ENCODE assay signal across 8 cellular contexts in the genomic region with DNA sequence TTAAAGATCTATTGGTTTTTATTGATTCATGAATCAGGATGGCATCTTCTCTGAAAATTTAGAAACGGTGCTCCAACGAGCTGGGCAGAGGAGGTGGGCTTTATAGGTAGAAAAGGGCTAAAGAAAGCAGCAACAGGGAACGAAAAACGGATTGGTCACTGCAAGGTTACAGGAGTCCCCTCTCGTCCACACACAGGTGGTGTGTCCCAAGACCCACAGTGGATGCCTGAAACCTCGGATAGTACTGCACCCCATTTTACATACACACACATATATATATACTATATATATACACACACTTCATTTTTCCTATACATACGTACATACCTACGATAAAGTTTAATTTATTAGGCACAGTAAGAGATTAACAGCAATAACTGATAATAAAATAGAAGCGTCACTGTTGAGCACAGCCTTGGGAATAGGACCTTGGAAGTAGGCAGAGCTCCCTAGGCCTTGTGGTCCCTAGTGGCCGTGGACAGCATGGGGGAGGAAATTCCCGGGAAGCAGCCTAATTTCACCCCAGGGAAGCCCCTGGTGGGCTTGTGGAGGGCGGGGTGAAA. TPM values are rescaled to one million over a fixed set of nuclear protein-coding genes. Genes with fewer than 3 reads are reported as not detected.
DNase-seq lines count a peak whose midpoint lies in the region; ATAC-seq and TF ChIP-seq lines count a peak whose summit lies in the region.

No MANE protein-coding gene starts in this region.

- TF ChIP-seq CTCF in breast epithelium (IDR thresholded peaks at IDR 0.05) (no peak), uterus (IDR thresholded peaks at IDR 0.05) (peak in 2 of 4 experiments; percentile 3 to 16)

- H4K8ac ChIP-seq in mesenchymal stem cell (ENCODE audit: low read length): peak overlapping the region; percentile 84

- H2BK120ac ChIP-seq in mesenchymal stem cell (ENCODE audit: low read depth, low read length): no peak overlapping the region

- peaks cover 8% of the 10 kb centered on the region for H3K79me1 ChIP-seq in mesenchymal stem cell (replicated peaks; ENCODE audit: low read length, poor library complexity, severe bottlenecking)

- H3K4me2 ChIP-seq in mesenchymal stem cell (ENCODE audit: low read length, poor library complexity, severe bottlenecking): peak overlapping the region; percentile 20

- peak overlapping the region; percentile 92 for H3K4me3 Mint-ChIP-seq in activated naive CD4-positive, alpha-beta T cell treated with anti-CD3 and anti-CD28 coated beads, Interleukin-2, amount 50 U/mL, for 24 hours

- peaks cover 0 to 11% of the 10 kb centered on the region in 2 donors for H3K4me1 ChIP-seq in breast epithelium
- H3K4me1 ChIP-seq in mesenchymal stem cell (ENCODE audit: control insufficient read depth, insufficient read depth, low read depth, low read length): peaks cover 7% of the 10 kb centered on the region
- peaks cover 7 to 9% of the 10 kb centered on the region in 2 donors for H3K4me1 ChIP-seq in uterus

- H3K27me3 Mint-ChIP-seq in activated naive CD4-positive, alpha-beta T cell treated with anti-CD3 and anti-CD28 coated beads, Interleukin-2, amount 50 U/mL, for 24 hours: no peaks in the 10 kb centered on the region

- H2AFZ ChIP-seq in mesenchymal stem cell (ENCODE audit: low read depth, low read length): peak overlapping the region; percentile 18

- whole genome bisulfite sequencing in mesenchymal stem cell: 73% methylated on average over 10 of the region's 12 CpGs

- TF ChIP-seq POLR2A in breast epithelium (IDR thresholded peaks at IDR 0.05) (no peak), uterus (IDR thresholded peaks at IDR 0.05) (no peak)

- peak overlapping the region; percentile 77 to 93 (median 86) for H3K4me3 ChIP-seq in breast epithelium
- H3K4me3 ChIP-seq in mesenchymal stem cell (ENCODE audit: insufficient read depth in 1 of 2, low read depth in 1 of 2, low read length in 2 of 2): peak overlapping the region; percentile 3 to 94
- peak overlapping the region in 1 of 2 donors; percentile 94 for H3K4me3 ChIP-seq in uterus

- no peak overlapping the region for H2AK5ac ChIP-seq in mesenchymal stem cell (ENCODE audit: low read length, severe bottlenecking)

- no peak overlapping the region for H3K4ac ChIP-seq in mesenchymal stem cell (ENCODE audit: low read depth in 1 of 2, low read length in 2 of 2)

- intact Hi-C loops in breast epithelium (cut with DNase I; ENCODE audit: low total_unique reads) (no loop called here), uterus (cut with DNase I; ENCODE audit: low total_unique reads) (no loop called here)

- peak overlapping the region; percentile 57 for H3K9ac ChIP-seq in mesenchymal stem cell (ENCODE audit: low read length)

- peak overlapping the region; percentile 39 for H2BK15ac ChIP-seq in mesenchymal stem cell (ENCODE audit: low read depth, poor library complexity, severe bottlenecking)

- no peak overlapping the region for H4K91ac ChIP-seq in mesenchymal stem cell (ENCODE audit: low read length)

- H3K27me3 ChIP-seq in breast epithelium (no peaks in the 10 kb centered on the region), mesenchymal stem cell (ENCODE audit: control insufficient read depth in 1 of 2, insufficient read depth in 1 of 2, low read length in 2 of 2) (no peaks in the 10 kb centered on the region), uterus (no peaks in the 10 kb centered on the region)

- H3K9me3 Mint-ChIP-seq in activated naive CD4-positive, alpha-beta T cell treated with anti-CD3 and anti-CD28 coated beads, Interleukin-2, amount 50 U/mL, for 24 hours: peaks cover 5% of the 10 kb centered on the region
- peaks cover 0 to 15% of the 10 kb centered on the region in 2 donors for H3K9me3 Mint-ChIP-seq in activated naive CD4-positive, alpha-beta T cell treated with anti-CD3 and anti-CD28 coated beads, Interleukin-2, amount 50 U/mL, for 72 hours

- ATAC-seq in activated naive CD4-positive, alpha-beta T cell treated with anti-CD3 and anti-CD28 coated beads, Interleukin-2, amount 50 U/mL, for 72 hours: no peak
- no peak for ATAC-seq in GM19023 (IDR thresholded peaks at IDR 0.05; ENCODE audit: unreplicated experiment)

- peak overlapping the region; percentile 83 for H3K27ac Mint-ChIP-seq in activated naive CD4-positive, alpha-beta T cell treated with anti-CD3 and anti-CD28 coated beads, Interleukin-2, amount 50 U/mL, for 24 hours
- peak overlapping the region in 1 of 2 donors; percentile 78 for H3K27ac Mint-ChIP-seq in activated naive CD4-positive, alpha-beta T cell treated with anti-CD3 and anti-CD28 coated beads, Interleukin-2, amount 50 U/mL, for 72 hours

- no peak overlapping the region for H3K23ac ChIP-seq in mesenchymal stem cell (ENCODE audit: low read length in 2 of 2)

- no peak overlapping the region for H2BK5ac ChIP-seq in mesenchymal stem cell (ENCODE audit: low read depth, low read length, poor library complexity, severe bottlenecking)

- H2BK12ac ChIP-seq in mesenchymal stem cell (ENCODE audit: low read length in 2 of 2): no peak overlapping the region

- no peak overlapping the region for H3K14ac ChIP-seq in mesenchymal stem cell (ENCODE audit: low read length in 2 of 2)

- H3K27ac ChIP-seq in breast epithelium: peak overlapping the region; percentile 87 to 91
- no peak overlapping the region for H3K27ac ChIP-seq in mesenchymal stem cell (ENCODE audit: low read length, poor library complexity, severe bottlenecking)
- peak overlapping the region; percentile 61 to 81 for H3K27ac ChIP-seq in uterus

- H3K36me3 Mint-ChIP-seq in activated naive CD4-positive, alpha-beta T cell treated with anti-CD3 and anti-CD28 coated beads, Interleukin-2, amount 50 U/mL, for 24 hours: peaks cover 3% of the 10 kb centered on the region
- peaks cover 4 to 20% of the 10 kb centered on the region in 2 donors for H3K36me3 Mint-ChIP-seq in activated naive CD4-positive, alpha-beta T cell treated with anti-CD3 and anti-CD28 coated beads, Interleukin-2, amount 50 U/mL, for 72 hours

- no peak for DNase-seq in activated naive CD4-positive, alpha-beta T cell treated with anti-CD3 and anti-CD28 coated beads, Interleukin-2, amount 50 U/mL, for 72 hours (ENCODE audit: low spot score in 2 of 2)
- DNase-seq in breast epithelium (ENCODE audit: low spot score in 2 of 2): no peak
- DNase-seq in mesenchymal stem cell: no peak
- DNase-seq in uterus: no peak
- no peak for DNase-seq in germinal center (ENCODE audit: low spot score)
- no peak for DNase-seq in NCI-H1048 (lab: John Stamatoyannopoulos, UW)

- H3K4me1 Mint-ChIP-seq in activated naive CD4-positive, alpha-beta T cell treated with anti-CD3 and anti-CD28 coated beads, Interleukin-2, amount 50 U/mL, for 24 hours: peaks cover 39% of the 10 kb centered on the region

- peak overlapping the region; percentile 55 to 72 for H3K18ac ChIP-seq in mesenchymal stem cell (ENCODE audit: low read depth in 1 of 2, low read length in 2 of 2)

- H3K36me3 ChIP-seq in breast epithelium (no peaks in the 10 kb centered on the region), mesenchymal stem cell (ENCODE audit: control insufficient read depth in 1 of 2, insufficient read depth in 2 of 2, low read depth in 1 of 2, low read length in 2 of 2) (peaks cover 0 to 8% of the 10 kb centered on the region in 2 experiments), uterus (no peaks in the 10 kb centered on the region)

- H3K9me3 ChIP-seq in breast epithelium (no peaks in the 10 kb centered on the region), mesenchymal stem cell (ENCODE audit: control insufficient read depth, low read length) (peaks cover 3% of the 10 kb centered on the region), uterus (no peaks in the 10 kb centered on the region)

RNA-seq across cellular contexts. Expression of gene NUB1, which starts 0.7 kb away (rescaled TPM):
- total RNA-seq in activated naive CD4-positive, alpha-beta T cell treated with anti-CD3 and anti-CD28 coated beads, Interleukin-2, amount 50 U/mL, for 72 hours: 100 to 1,000 TPM in 1 of 2 donors, 10 to 100 TPM in 1; 46.1 to 102 TPM
- 10 to 100 TPM; 61.9 to 71.7 (median 62.7) TPM for total RNA-seq in breast epithelium
- polyA plus RNA-seq in mesenchymal stem cell (2013, experiment 1 of 2): 48.2 TPM
- polyA plus RNA-seq in mesenchymal stem cell (2013, experiment 2 of 2): 46.8 TPM
- total RNA-seq in uterus: 10 to 100 TPM; 27.9 to 51.1 (median 39.1) TPM
